16 cellular contexts compared by ENCODE assay signal in genomic region chr9:13387668-13388124, GRCh38.
DNase-seq lines count a peak whose midpoint lies in the region; ATAC-seq and TF ChIP-seq lines count a peak whose summit lies in the region.
"Had no signal": no experiment of that assay in that cellular context is flagged by ENCODE, and none has a peak within 500 bp of the region (broad histone marks: within the 10 kb centered on the region; RNA-seq: fewer than 3 reads in every experiment).

No MANE protein-coding gene starts in this region.

- intact Hi-C loops in psoas muscle (cut with DNase I) = no loop called here
- intact Hi-C loops in tibial artery (cut with DNase I; ENCODE audit: low total_unique reads) = no loop called here

- H3K27ac ChIP-seq in psoas muscle = peak overlapping the region; percentile 50
- H3K27ac ChIP-seq in tibial artery = peak overlapping the region; percentile 38 to 39
- H3K27ac ChIP-seq: C4-2B, SJCRH30 had no signal

- ATAC-seq in psoas muscle (no peak), GM21367 (IDR thresholded peaks at IDR 0.05; ENCODE audit: unreplicated experiment) (no peak), HG02623 (IDR thresholded peaks at IDR 0.05; ENCODE audit: unreplicated experiment) (no peak)
- ATAC-seq: natural killer cell had no signal

- WGBS in psoas muscle, 3 donors = 35 to 45% (median 36%) methylated on average over 4 of the region's 4 CpGs

- TF ChIP-seq CTCF in fibroblast of mammary gland (conservative IDR thresholded peaks at IDR 0.05; ENCODE audit: control insufficient read depth, insufficient read depth, low read depth, low read length) = no peak
- no peak for TF ChIP-seq CTCF in psoas muscle (IDR thresholded peaks at IDR 0.05)
- TF ChIP-seq CTCF in tibial artery (IDR thresholded peaks at IDR 0.05) = no peak

- H3K4me3 ChIP-seq in fibroblast of mammary gland (ENCODE audit: control insufficient read depth, low read depth, low read length) (no peak overlapping the region), psoas muscle (no peak overlapping the region), tibial artery (no peak overlapping the region)
- H3K4me3 ChIP-seq: SJCRH30 had no signal

- H3K9me3 ChIP-seq in psoas muscle (peaks cover 13% of the 10 kb centered on the region), tibial artery (peaks cover 0 to 11% (median 0%) of the 10 kb centered on the region in 3 donors)
- H3K9me3 ChIP-seq: SJCRH30 had no signal

- H3K27me3 ChIP-seq in psoas muscle (ENCODE audit: insufficient read depth in 3 of 3, low read length in 2 of 3) (no peaks in the 10 kb centered on the region), tibial artery (no peaks in the 10 kb centered on the region)
- H3K27me3 ChIP-seq: SJCRH30 had no signal

- no peaks in the 10 kb centered on the region for H3K4me1 ChIP-seq in psoas muscle
- H3K4me1 ChIP-seq in tibial artery = peaks cover 0 to 20% (median 11%) of the 10 kb centered on the region in 4 donors
- H3K4me1 ChIP-seq: SJCRH30 had no signal

- DNase-seq in OCI-M1 (lab: John Stamatoyannopoulos, UW) (peak; percentile 91), fibroblast of mammary gland (ENCODE audit: low read depth) (peak; percentile 55), psoas muscle (no peak), tibial artery (no peak), SKM-1 (lab: John Stamatoyannopoulos, UW; ENCODE audit: unreplicated experiment) (no peak)
- DNase-seq: activated effector memory CD4-positive, alpha-beta T cell treated with anti-CD3 and anti-CD28 coated beads, Interleukin-2, amount 50 U/mL, for 16 hours; amygdala; DMS153; natural killer cell; NCI-H2081 treated with DMSO at 0.1 percent for 48 hours; NCI-H526; SJCRH30; T1000 had no signal

- H3K36me3 ChIP-seq in psoas muscle (ENCODE audit: insufficient read depth in 1 of 2, low read depth in 1 of 2) (no peaks in the 10 kb centered on the region), tibial artery (no peaks in the 10 kb centered on the region)
- H3K36me3 ChIP-seq: SJCRH30 had no signal

Comparison
In these comparisons a context has a peak if more than half of its experiments do, and no peak if none do; other contexts are left out.
1. DNase-seq: peak in OCI-M1 (single experiment) and fibroblast of mammary gland (single experiment); none in psoas muscle (0 of 2), tibial artery (0 of 2) and SKM-1 (single experiment).